2 cellular contexts compared by ENCODE assay signal in the genomic region with DNA sequence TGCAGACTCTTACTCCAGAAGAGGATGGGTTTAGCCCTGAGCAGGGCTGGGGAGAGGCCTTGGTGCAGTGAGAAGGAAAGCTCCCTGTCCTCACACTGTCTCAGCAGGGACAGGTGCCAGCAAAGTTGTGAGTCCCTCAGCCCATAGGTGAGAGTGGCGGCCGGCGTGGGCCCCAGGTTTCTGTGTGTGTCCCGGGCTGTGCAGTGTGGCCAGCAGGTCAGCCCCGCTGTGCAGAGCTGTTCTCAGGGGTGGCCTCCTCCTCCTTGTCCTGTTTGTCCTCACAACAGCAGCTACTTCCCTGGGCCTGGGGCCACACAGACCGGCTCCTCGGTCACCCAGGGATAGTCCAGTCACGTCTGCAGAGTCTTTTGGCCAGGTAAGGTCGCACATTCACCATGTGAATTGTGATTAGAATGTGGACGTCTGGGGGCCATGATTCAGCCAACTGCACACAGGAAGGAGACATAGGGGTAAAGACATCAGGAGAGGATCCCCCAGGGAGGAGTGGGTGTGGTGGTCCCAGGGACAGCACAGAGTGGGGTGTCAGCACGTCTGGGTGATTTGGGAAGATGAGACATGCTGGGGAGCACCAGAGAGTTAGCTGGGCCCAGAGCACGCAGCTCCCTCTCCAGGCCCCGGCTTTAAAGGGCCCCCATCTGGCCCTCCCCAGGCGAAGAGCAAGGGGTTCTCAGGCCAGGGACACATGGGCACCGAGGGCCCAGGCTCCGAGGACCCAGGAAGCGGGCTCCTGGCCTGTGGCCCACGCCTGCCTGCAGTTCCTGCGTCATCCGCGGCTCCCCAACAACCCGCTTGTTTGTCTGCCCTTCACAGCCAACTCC.
A peak's percentile ranks its signal among the peaks of the same experiment; 100 is the strongest.
TF ChIP-seq lines count a peak whose summit lies in the region.

No MANE protein-coding gene starts in this region.

TF ChIP-seq in GM23338, 12 proteins besides CTCF, POLR2A, EP300 and RAD21 (continues in another document):
- TF ChIP-seq ZNF462 (CRISPR knock-in tag; IDR thresholded peaks at IDR 0.05) (no peak), ZNF114 (CRISPR knock-in tag; IDR thresholded peaks at IDR 0.05) (no peak), POLR2AphosphoS5 (IDR thresholded peaks at IDR 0.05; ENCODE audit: low read depth) (no peak), EZH2 (IDR thresholded peaks at IDR 0.05; ENCODE audit: low read depth, unreplicated experiment) (no peak), REST (IDR thresholded peaks at IDR 0.05; ENCODE audit: unreplicated experiment) (no peak), CREB1 (CRISPR knock-in tag; IDR thresholded peaks at IDR 0.05; ENCODE audit: low read depth) (no peak), ETS1 (IDR thresholded peaks at IDR 0.05) (no peak)

TF ChIP-seq in K562, 482 proteins besides CTCF, POLR2A, EP300 and RAD21:
- TF ChIP-seq, protein P1, sequence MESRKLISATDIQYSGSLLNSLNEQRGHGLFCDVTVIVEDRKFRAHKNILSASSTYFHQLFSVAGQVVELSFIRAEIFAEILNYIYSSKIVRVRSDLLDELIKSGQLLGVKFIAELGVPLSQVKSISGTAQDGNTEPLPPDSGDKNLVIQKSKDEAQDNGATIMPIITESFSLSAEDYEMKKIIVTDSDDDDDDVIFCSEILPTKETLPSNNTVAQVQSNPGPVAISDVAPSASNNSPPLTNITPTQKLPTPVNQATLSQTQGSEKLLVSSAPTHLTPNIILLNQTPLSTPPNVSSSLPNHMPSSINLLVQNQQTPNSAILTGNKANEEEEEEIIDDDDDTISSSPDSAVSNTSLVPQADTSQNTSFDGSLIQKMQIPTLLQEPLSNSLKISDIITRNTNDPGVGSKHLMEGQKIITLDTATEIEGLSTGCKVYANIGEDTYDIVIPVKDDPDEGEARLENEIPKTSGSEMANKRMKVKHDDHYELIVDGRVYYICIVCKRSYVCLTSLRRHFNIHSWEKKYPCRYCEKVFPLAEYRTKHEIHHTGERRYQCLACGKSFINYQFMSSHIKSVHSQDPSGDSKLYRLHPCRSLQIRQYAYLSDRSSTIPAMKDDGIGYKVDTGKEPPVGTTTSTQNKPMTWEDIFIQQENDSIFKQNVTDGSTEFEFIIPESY (CRISPR knock-in tag; IDR thresholded peaks at IDR 0.05): peak; percentile 95
- no peak for TF ChIP-seq FOXA3 (CRISPR knock-in tag; conservative IDR thresholded peaks at IDR 0.05 in 1 of 2, IDR thresholded peaks at IDR 0.05 in 1 of 2)
- peak; percentile 50 for TF ChIP-seq POLR2G (IDR thresholded peaks at IDR 0.05; ENCODE audit: low read depth, low read length)
- TF ChIP-seq ZKSCAN8 (CRISPR knock-in tag; IDR thresholded peaks at IDR 0.05): no peak
